Comparison of ENCODE assay signal across 20 cellular contexts in genomic region chr13:100096526-100096925, GRCh38. TPM values are rescaled to one million over a fixed set of nuclear protein-coding genes. Genes with fewer than 3 reads are reported as not detected.
A peak's percentile ranks its signal among the peaks of the same experiment; 100 is the strongest.
DNase-seq lines count a peak whose midpoint lies in the region; FAIRE-seq and TF ChIP-seq lines count a peak whose summit lies in the region.
"Had no signal": no experiment of that assay in that cellular context is flagged by ENCODE, and none has a peak within 500 bp of the region (broad histone marks: within the 10 kb centered on the region; RNA-seq: fewer than 3 reads in every experiment).

No MANE protein-coding gene starts in this region.

- no peaks in the 10 kb centered on the region for H4K20me1 ChIP-seq in OCI-LY3 (ENCODE audit: insufficient read depth, low read length)
- H4K20me1 ChIP-seq in fibroblast of lung (ENCODE audit: control insufficient read depth, extremely low read depth, insufficient read depth, low read length): no peaks in the 10 kb centered on the region
- H4K20me1 ChIP-seq: BLaER1 had no signal

- H3K4me2 ChIP-seq in OCI-LY3 (ENCODE audit: low read length): peak overlapping the region; percentile 23
- H3K4me2 ChIP-seq in fibroblast of lung (ENCODE audit: extremely low read depth, insufficient read depth, low read length): peak overlapping the region; percentile 2
- H3K4me2 ChIP-seq: BLaER1 had no signal

- DNase-seq in activated naive CD4-positive, alpha-beta T cell (lab: John Stamatoyannopoulos, UW): no peak
- no peak for DNase-seq in H54 (ENCODE audit: insufficient read length, low spot score)
- DNase-seq in fibroblast of lung (ENCODE audit: low read depth in 2 of 2): no peak
- no peak for DNase-seq in NCI-H1105 treated with DMSO at 0.1 percent for 48 hours (lab: John Stamatoyannopoulos, UW)
- no peak for DNase-seq in spleen
- DNase-seq in NCI-H2081 (lab: John Stamatoyannopoulos, UW): no peak
- DNase-seq: Calu3; CD4-positive, alpha-beta memory T cell; DMS53; DND-41; EL; GOT3; H9 had no signal

- no peak overlapping the region for H2AFZ ChIP-seq in OCI-LY3 (ENCODE audit: low read depth, low read length)
- H2AFZ ChIP-seq in fibroblast of lung (ENCODE audit: low read length): no peak overlapping the region

- peaks cover 10% of the 10 kb centered on the region for H3K36me3 Mint-ChIP-seq in activated naive CD4-positive, alpha-beta T cell treated with anti-CD3 and anti-CD28 coated beads, Interleukin-2, amount 50 U/mL, for 24 hours

- H3K9ac ChIP-seq in OCI-LY3 (ENCODE audit: low read length) (no peak overlapping the region), fibroblast of lung (ENCODE audit: insufficient read depth, low read length) (no peak overlapping the region)
- H3K9ac ChIP-seq: BLaER1 had no signal

- H3K27me3 ChIP-seq in OCI-LY3 (ENCODE audit: low read depth, low read length) (no peaks in the 10 kb centered on the region), fibroblast of lung (ENCODE audit: control insufficient read depth, insufficient read depth, low read length) (no peaks in the 10 kb centered on the region), spleen (replicated peaks in 1 of 7) (no peaks in the 10 kb centered on the region)
- H3K27me3 ChIP-seq: BLaER1 had no signal

- no peak overlapping the region for H3K4me3 Mint-ChIP-seq in activated naive CD4-positive, alpha-beta T cell treated with anti-CD3 and anti-CD28 coated beads, Interleukin-2, amount 50 U/mL, for 24 hours
- H3K4me3 Mint-ChIP-seq: CD14-positive monocyte; CD4-positive, alpha-beta memory T cell; H9 had no signal

- peaks cover 17% of the 10 kb centered on the region for H3K4me1 Mint-ChIP-seq in activated naive CD4-positive, alpha-beta T cell treated with anti-CD3 and anti-CD28 coated beads, Interleukin-2, amount 50 U/mL, for 24 hours

- TF ChIP-seq POLR2A in H54 (IDR thresholded peaks at IDR 0.05; ENCODE audit: low read depth, low read length) (no peak), spleen (IDR thresholded peaks at IDR 0.05) (no peak)

- FAIRE-seq in H54 (lab: Jason Lieb, UNC): peak; percentile 30
- FAIRE-seq: GM12878, HTR-8/SVneo had no signal

- H3K4me1 ChIP-seq in OCI-LY3 (ENCODE audit: low read length) (peaks cover 10% of the 10 kb centered on the region), fibroblast of lung (ENCODE audit: control insufficient read depth, extremely low read depth, insufficient read depth, low read length) (no peaks in the 10 kb centered on the region), spleen (peaks cover 2 to 22% (median 13%) of the 10 kb centered on the region in 6 donors)

- no peaks in the 10 kb centered on the region for H3K27me3 Mint-ChIP-seq in activated naive CD4-positive, alpha-beta T cell treated with anti-CD3 and anti-CD28 coated beads, Interleukin-2, amount 50 U/mL, for 24 hours
- H3K27me3 Mint-ChIP-seq: CD4-positive, alpha-beta memory T cell had no signal

- no peak for TF ChIP-seq CTCF in OCI-LY3 (IDR thresholded peaks at IDR 0.05; ENCODE audit: low read depth, low read length)
- no peak for TF ChIP-seq CTCF in fibroblast of lung (conservative IDR thresholded peaks at IDR 0.05 in 1 of 2, IDR thresholded peaks at IDR 0.05 in 1 of 2; ENCODE audit: low read depth in 1 of 2, low read length in 2 of 2)
- TF ChIP-seq CTCF in spleen (IDR thresholded peaks at IDR 0.05 in 8 of 11, conservative IDR thresholded peaks at IDR 0.05 in 3 of 11): no peak

- H3K27ac ChIP-seq in OCI-LY3 (ENCODE audit: low read length): no peak overlapping the region
- no peak overlapping the region for H3K27ac ChIP-seq in fibroblast of lung (ENCODE audit: insufficient read depth, low read length)
- no peak overlapping the region for H3K27ac ChIP-seq in spleen
- H3K27ac ChIP-seq: 22Rv1, BLaER1 had no signal

- intact Hi-C loops in spleen (cut with DNase I; ENCODE audit: low total_unique reads): no loop called here

- H3K9me3 ChIP-seq in OCI-LY3 (ENCODE audit: insufficient read depth, low read length): no peaks in the 10 kb centered on the region
- H3K9me3 ChIP-seq in fibroblast of lung (ENCODE audit: control insufficient read depth, insufficient read depth, low read depth, low read length): no peaks in the 10 kb centered on the region
- H3K9me3 ChIP-seq in spleen: no peaks in the 10 kb centered on the region
- H3K9me3 ChIP-seq: BLaER1 had no signal

- WGBS in spleen, 5 donors: 90 to 96% (median 93%) methylated on average over 7 of the region's 7 CpGs

- no peak overlapping the region for H3K4me3 ChIP-seq in OCI-LY3 (ENCODE audit: low read length)
- no peak overlapping the region for H3K4me3 ChIP-seq in fibroblast of lung (replicated peaks in 1 of 4; ENCODE audit: control extremely low read depth in 1 of 4, insufficient read depth in 1 of 4, low read depth in 3 of 4, low read length in 4 of 4)
- no peak overlapping the region for H3K4me3 ChIP-seq in spleen
- H3K4me3 ChIP-seq: BLaER1, GM12878 had no signal

- H3K79me2 ChIP-seq in OCI-LY3 (ENCODE audit: low read length) (peaks cover 9% of the 10 kb centered on the region), fibroblast of lung (ENCODE audit: control insufficient read depth, insufficient read depth, low read length) (peaks cover 21% of the 10 kb centered on the region)

- H3K27ac Mint-ChIP-seq in activated naive CD4-positive, alpha-beta T cell treated with anti-CD3 and anti-CD28 coated beads, Interleukin-2, amount 50 U/mL, for 24 hours: peak overlapping the region; percentile 4
- H3K27ac Mint-ChIP-seq: CD14-positive monocyte had no signal

- no peaks in the 10 kb centered on the region for H3K9me3 Mint-ChIP-seq in activated naive CD4-positive, alpha-beta T cell treated with anti-CD3 and anti-CD28 coated beads, Interleukin-2, amount 50 U/mL, for 24 hours
- H3K9me3 Mint-ChIP-seq: CD4-positive, alpha-beta memory T cell had no signal

- H3K36me3 ChIP-seq in OCI-LY3 (replicated peaks; ENCODE audit: low read depth, low read length): peaks cover 6% of the 10 kb centered on the region
- no peaks in the 10 kb centered on the region for H3K36me3 ChIP-seq in fibroblast of lung (ENCODE audit: control insufficient read depth, insufficient read depth, low read length)
- no peaks in the 10 kb centered on the region for H3K36me3 ChIP-seq in spleen
- H3K36me3 ChIP-seq: BLaER1 had no signal

RNA-seq across cellular contexts. Expression of gene PCCA, which starts 7.6 kb away (rescaled TPM):
- total RNA-seq in fibroblast of lung (52.1 and 73.0 TPM in 2 replicates), spleen (10 to 100 TPM; 29.7 to 54.9 (median 46.8) TPM)
- polyA plus RNA-seq in fibroblast of lung (11.2 and 13.4 TPM in 2 replicates), spleen (10 to 100 TPM in 1 of 3 donors, 1 to 10 TPM in 2; 9.3 to 10.9 (median 9.8) TPM)
- 14.3 TPM in 2 replicates for polyA plus RNA-seq in fibroblast of lung (2012)
- polyA minus RNA-seq in fibroblast of lung (ENCODE audit: low replicate concordance): 9.4 and 11.4 TPM in 2 replicates
